Comparison of ENCODE assay signal across 3 cellular contexts in genomic region chr6:82408952-82409421, GRCh38.
TF ChIP-seq lines count a peak whose summit lies in the region.

No MANE protein-coding gene starts in this region.

TF ChIP-seq in SK-N-SH, 30 proteins besides CTCF, POLR2A, EP300 and RAD21 (continued from another document):
- TF ChIP-seq TEAD4 (IDR thresholded peaks at IDR 0.05; ENCODE audit: borderline replicate concordance, insufficient read depth) = no peak
- no peak for TF ChIP-seq TAF1 (IDR thresholded peaks at IDR 0.05; ENCODE audit: borderline replicate concordance, low read depth, low read length)
- no peak for TF ChIP-seq RXRA (IDR thresholded peaks at IDR 0.05; ENCODE audit: borderline replicate concordance, low read depth)
- no peak for TF ChIP-seq POLR2AphosphoS5 (IDR thresholded peaks at IDR 0.05; ENCODE audit: low read depth, low read length)
- no peak for TF ChIP-seq MEF2A (IDR thresholded peaks at IDR 0.05; ENCODE audit: borderline replicate concordance, low read depth)
- TF ChIP-seq TCF12 (IDR thresholded peaks at IDR 0.05) = peak; percentile 43
- TF ChIP-seq CHD2 (IDR thresholded peaks at IDR 0.05; ENCODE audit: low read length, partially characterized antibody) = no peak
- peak; percentile 27; the same call in 1 of the 2 replicates for TF ChIP-seq JUND (IDR thresholded peaks at IDR 0.05)
- TF ChIP-seq FOXM1 (IDR thresholded peaks at IDR 0.05; ENCODE audit: low read depth) = 0 out of 2 replicates have a peak, but pooled peaks have one; percentile 26
- TF ChIP-seq RFX5 (IDR thresholded peaks at IDR 0.05; ENCODE audit: low read length) = no peak
- TF ChIP-seq FOSL2 (IDR thresholded peaks at IDR 0.05; ENCODE audit: borderline replicate concordance, low read depth) = peak; percentile 32; the same call in 1 of the 2 replicates
- peak; percentile 36; the same call in 1 of the 2 replicates for TF ChIP-seq PBX3 (IDR thresholded peaks at IDR 0.05)
- no peak for TF ChIP-seq YY1 (IDR thresholded peaks at IDR 0.05; ENCODE audit: low read depth)
- TF ChIP-seq USF1 (IDR thresholded peaks at IDR 0.05; ENCODE audit: borderline replicate concordance, low read depth) = no peak
TF ChIP-seq in SK-N-SH: peak in this region for 5.

TF ChIP-seq in SK-N-SH treated with all-trans-retinoic acid at 6 μM for 48 hours, 23 proteins besides CTCF, POLR2A, EP300 and RAD21:
- TF ChIP-seq POU6F1 (CRISPR knock-in tag; IDR thresholded peaks at IDR 0.05; ENCODE audit: borderline replicate concordance, low read depth) (no peak), PATZ1 (CRISPR knock-in tag; IDR thresholded peaks at IDR 0.05; ENCODE audit: borderline replicate concordance) (no peak), ZNF8 (CRISPR knock-in tag; IDR thresholded peaks at IDR 0.05) (no peak), CSRNP3 (CRISPR knock-in tag; IDR thresholded peaks at IDR 0.05) (no peak), ZNF70 (CRISPR knock-in tag; IDR thresholded peaks at IDR 0.05) (no peak), PPARA (CRISPR knock-in tag; IDR thresholded peaks at IDR 0.05; ENCODE audit: borderline replicate concordance) (no peak), CSDC2 (CRISPR knock-in tag; IDR thresholded peaks at IDR 0.05) (no peak), RARB (CRISPR knock-in tag; IDR thresholded peaks at IDR 0.05) (no peak), ISL1 (CRISPR knock-in tag; IDR thresholded peaks at IDR 0.05) (no peak), ZFP30 (CRISPR knock-in tag; IDR thresholded peaks at IDR 0.05) (no peak), TCF4 (CRISPR knock-in tag; IDR thresholded peaks at IDR 0.05; ENCODE audit: borderline replicate concordance) (no peak), ARNTL (CRISPR knock-in tag; IDR thresholded peaks at IDR 0.05; ENCODE audit: borderline replicate concordance, low read depth) (no peak), ZC3H10 (CRISPR knock-in tag; IDR thresholded peaks at IDR 0.05) (no peak), OSR1 (CRISPR knock-in tag; IDR thresholded peaks at IDR 0.05) (no peak), ZNF565 (CRISPR knock-in tag; conservative IDR thresholded peaks at IDR 0.05; ENCODE audit: low read depth) (no peak)

TF ChIP-seq in K562, 482 proteins besides CTCF, POLR2A, EP300 and RAD21 (continued from another document):
- TF ChIP-seq ZBTB11 (CRISPR knock-in tag; IDR thresholded peaks at IDR 0.05) (no peak), GATA2 (CRISPR knock-in tag; IDR thresholded peaks at IDR 0.05) (no peak), JUND (IDR thresholded peaks at IDR 0.05; ENCODE audit: borderline replicate concordance, low read depth, low read length) (no peak), JUND (tag; IDR thresholded peaks at IDR 0.05; ENCODE audit: borderline replicate concordance, low read depth, low read length) (no peak), BRD4 (IDR thresholded peaks at IDR 0.05) (no peak), MNT (conservative IDR thresholded peaks at IDR 0.05) (no peak), ARNT (IDR thresholded peaks at IDR 0.05) (no peak), IRF9 (tag; IDR thresholded peaks at IDR 0.05) (no peak), HDAC8 (tag; IDR thresholded peaks at IDR 0.05) (no peak), SREBF1 (IDR thresholded peaks at IDR 0.05; ENCODE audit: borderline replicate concordance, low read depth, low read length) (no peak), FOSL1 (tag; conservative IDR thresholded peaks at IDR 0.05) (peak; percentile 97), THRA (IDR thresholded peaks at IDR 0.05) (no peak), C11orf30 (IDR thresholded peaks at IDR 0.05; ENCODE audit: low read depth) (no peak), HNRNPLL (IDR thresholded peaks at IDR 0.05; ENCODE audit: low read depth, low read length, poor library complexity, severe bottlenecking) (no peak), BHLHE40 (IDR thresholded peaks at IDR 0.05; ENCODE audit: low read length) (no peak), DLX4 (CRISPR knock-in tag; IDR thresholded peaks at IDR 0.05) (no peak), ELK1 (CRISPR knock-in tag; IDR thresholded peaks at IDR 0.05) (no peak), ATF6 (CRISPR knock-in tag; IDR thresholded peaks at IDR 0.05) (no peak), CHCHD3 (CRISPR knock-in tag; IDR thresholded peaks at IDR 0.05) (no peak), NR2C2 (CRISPR knock-in tag; IDR thresholded peaks at IDR 0.05) (no peak), NR2C2 (tag; IDR thresholded peaks at IDR 0.05) (peak; percentile 2; the same call in 1 of the 2 replicates), ATF3 (IDR thresholded peaks at IDR 0.05) (peak; percentile 57; the same call in 1 of the 2 replicates), ATF3 (CRISPR knock-in tag; conservative IDR thresholded peaks at IDR 0.05) (no peak), MAX (CRISPR knock-in tag; IDR thresholded peaks at IDR 0.05) (no peak), TCF3 (CRISPR knock-in tag; IDR thresholded peaks at IDR 0.05) (no peak), MAFG (tag; conservative IDR thresholded peaks at IDR 0.05) (0 out of 2 replicates have a peak, but pooled peaks have one; percentile 7), E2F4 (CRISPR knock-in tag; IDR thresholded peaks at IDR 0.05; ENCODE audit: low read depth) (no peak), BRF1 (IDR thresholded peaks at IDR 0.05; ENCODE audit: borderline replicate concordance, extremely low read depth, insufficient read length) (no peak), RCOR1 (IDR thresholded peaks at IDR 0.05; ENCODE audit: borderline replicate concordance in 1 of 2, low read depth in 2 of 2, low read length in 2 of 2) (0 out of 4 replicates have a peak, but pooled peaks of 1 of the 2 experiments have one; percentile 6), ZNF561 (CRISPR knock-in tag; conservative IDR thresholded peaks at IDR 0.05) (no peak), CEBPG (CRISPR knock-in tag; IDR thresholded peaks at IDR 0.05) (no peak), CEBPG (tag; conservative IDR thresholded peaks at IDR 0.05 in 1 of 2, IDR thresholded peaks at IDR 0.05 in 1 of 2) (peak; percentile 73 to 95)
